Comparison of ENCODE assay signal across 15 cellular contexts in genomic region chr17:15278381-15278780, GRCh38. TPM values are rescaled to one million over a fixed set of nuclear protein-coding genes. Genes with fewer than 3 reads are reported as not detected.
DNase-seq lines count a peak whose midpoint lies in the region; ATAC-seq and TF ChIP-seq lines count a peak whose summit lies in the region.
"Had no signal": no experiment of that assay in that cellular context is flagged by ENCODE, and none has a peak within 500 bp of the region (broad histone marks: within the 10 kb centered on the region; RNA-seq: fewer than 3 reads in every experiment).

No MANE protein-coding gene starts in this region.

- H3K4ac ChIP-seq in mesendoderm (ENCODE audit: low read depth, low read length) = no peak overlapping the region

- H3K4me3 Mint-ChIP-seq in HFFc6 = peak overlapping the region; percentile 85
- H3K4me3 Mint-ChIP-seq: activated CD4-positive, alpha-beta memory T cell treated with anti-CD3 and anti-CD28 coated beads for 36 hours; activated naive CD8-positive, alpha-beta T cell treated with anti-CD3 and anti-CD28 coated beads, Interleukin-2, amount 10 ng/mL, durations not matched to agents 7 days and 5 days; activated T-cell treated with anti-CD3 and anti-CD28 coated beads, Interleukin-2, amount 50 U/mL, for 4 hours had no signal

- no peaks in the 10 kb centered on the region for H3K79me1 ChIP-seq in mesendoderm (ENCODE audit: low read length)

- peaks cover 28% of the 10 kb centered on the region for H3K9me3 Mint-ChIP-seq in HFFc6

- H3K9ac ChIP-seq in mesendoderm (ENCODE audit: low read length) (no peak overlapping the region), subcutaneous abdominal adipose tissue (ENCODE audit: low read length in 5 of 5) (peak overlapping the region in 1 of 5 donors; percentile 11)

- no peak for ATAC-seq in right cardiac atrium
- ATAC-seq: activated T-cell treated with anti-CD3 and anti-CD28 coated beads, Interleukin-2, amount 50 U/mL, for 4 hours; gastroesophageal sphincter had no signal

- H3K36me3 ChIP-seq in brain microvascular endothelial cell (replicated peaks) = no peaks in the 10 kb centered on the region
- no peaks in the 10 kb centered on the region for H3K36me3 ChIP-seq in mesendoderm (ENCODE audit: control insufficient read depth, insufficient read depth, low read length)
- H3K36me3 ChIP-seq in subcutaneous abdominal adipose tissue (ENCODE audit: control insufficient read depth in 5 of 5, insufficient read depth in 5 of 5, low read length in 5 of 5) = no peaks in the 10 kb centered on the region
- H3K36me3 ChIP-seq: gastroesophageal sphincter had no signal

- no peak overlapping the region for H3K56ac ChIP-seq in mesendoderm (ENCODE audit: low read length)

- TF ChIP-seq CTCF in HFFc6 (IDR thresholded peaks at IDR 0.05) (no peak), brain microvascular endothelial cell (IDR thresholded peaks at IDR 0.05; ENCODE audit: low read depth, low read length, missing control alignments) (no peak)

- H2BK15ac ChIP-seq in mesendoderm (replicated peaks; ENCODE audit: low read depth) = no peak overlapping the region

- no peak overlapping the region for H2BK120ac ChIP-seq in mesendoderm (ENCODE audit: low read depth, low read length)

- peaks cover 48% of the 10 kb centered on the region for H3K4me1 Mint-ChIP-seq in HFFc6 (ENCODE audit: low read depth)
- H3K4me1 Mint-ChIP-seq: activated naive CD8-positive, alpha-beta T cell treated with anti-CD3 and anti-CD28 coated beads, Interleukin-2, amount 10 ng/mL, durations not matched to agents 7 days and 5 days had no signal

- no peak overlapping the region for H2BK5ac ChIP-seq in mesendoderm (ENCODE audit: low read length)

- no peak overlapping the region for H3K23ac ChIP-seq in mesendoderm (ENCODE audit: low read length)

- peak overlapping the region; percentile 91 for H3K27ac Mint-ChIP-seq in HFFc6
- H3K27ac Mint-ChIP-seq: activated CD4-positive, alpha-beta memory T cell treated with anti-CD3 and anti-CD28 coated beads for 36 hours; activated naive CD8-positive, alpha-beta T cell treated with anti-CD3 and anti-CD28 coated beads, Interleukin-2, amount 10 ng/mL, durations not matched to agents 7 days and 5 days had no signal

- intact Hi-C loops in right cardiac atrium (cut with DNase I) = no loop called here

- H3K36me3 Mint-ChIP-seq in HFFc6 (ENCODE audit: low read depth) = peaks cover 19% of the 10 kb centered on the region
- H3K36me3 Mint-ChIP-seq: activated CD4-positive, alpha-beta memory T cell treated with anti-CD3 and anti-CD28 coated beads for 36 hours; activated naive CD8-positive, alpha-beta T cell treated with anti-CD3 and anti-CD28 coated beads, Interleukin-2, amount 10 ng/mL, durations not matched to agents 7 days and 5 days had no signal

- H3K79me2 ChIP-seq in mesendoderm (ENCODE audit: control insufficient read depth, insufficient read depth, low read length) = no peaks in the 10 kb centered on the region

- H3K27ac ChIP-seq in brain microvascular endothelial cell (peak overlapping the region; percentile 54), mesendoderm (ENCODE audit: low read depth, low read length) (no peak overlapping the region), subcutaneous abdominal adipose tissue (ENCODE audit: low read depth, low read length) (peak overlapping the region; percentile 71), right cardiac atrium (ENCODE audit: low read length) (no peak overlapping the region)
- H3K27ac ChIP-seq: gastroesophageal sphincter, PC-9 had no signal

- H4K8ac ChIP-seq in mesendoderm (ENCODE audit: low read depth, low read length) = no peak overlapping the region

- DNase-seq in HFFc6 = no peak
- DNase-seq in brain microvascular endothelial cell = no peak
- peak; percentile 32 for DNase-seq in mesendoderm
- no peak for DNase-seq in right cardiac atrium
- no peak for DNase-seq in iPS-NIHi11 (ENCODE audit: low spot score)
- DNase-seq in GDM1 (lab: John Stamatoyannopoulos, UW) = no peak
- DNase-seq: activated CD4-positive, alpha-beta memory T cell treated with anti-CD3 and anti-CD28 coated beads for 36 hours; activated naive CD8-positive, alpha-beta T cell treated with anti-CD3 and anti-CD28 coated beads, Interleukin-2, amount 10 ng/mL, durations not matched to agents 7 days and 5 days; activated T-cell treated with anti-CD3 and anti-CD28 coated beads, Interleukin-2, amount 50 U/mL, for 4 hours; C1 segment of cervical spinal cord; NCI-H2029; NCI-H524 treated with DMSO at 0.1 percent for 48 hours had no signal

- H3K4me1 ChIP-seq in mesendoderm (ENCODE audit: control insufficient read depth, low read depth, low read length) (no peaks in the 10 kb centered on the region), subcutaneous abdominal adipose tissue (ENCODE audit: control insufficient read depth in 5 of 5, insufficient read depth in 5 of 5, low read length in 5 of 5) (peaks cover 0 to 12% (median 5%) of the 10 kb centered on the region in 5 donors), right cardiac atrium (ENCODE audit: control insufficient read depth, insufficient read depth, low read length) (peaks cover 2% of the 10 kb centered on the region)

- H2AK5ac ChIP-seq in mesendoderm (ENCODE audit: low read length) = no peak overlapping the region

- H3K27me3 Mint-ChIP-seq in HFFc6 (ENCODE audit: insufficient read depth) = peaks cover 6% of the 10 kb centered on the region

- H4K5ac ChIP-seq in mesendoderm (ENCODE audit: low read length) = no peak overlapping the region

- H3K18ac ChIP-seq in mesendoderm (ENCODE audit: low read length) = no peak overlapping the region

- no peaks in the 10 kb centered on the region for H3K27me3 ChIP-seq in brain microvascular endothelial cell (replicated peaks)
- H3K27me3 ChIP-seq in mesendoderm (ENCODE audit: insufficient read depth, low read length, poor library complexity) = no peaks in the 10 kb centered on the region
- H3K27me3 ChIP-seq in subcutaneous abdominal adipose tissue (ENCODE audit: control insufficient read depth in 5 of 5, insufficient read depth in 4 of 5, low read length in 5 of 5) = no peaks in the 10 kb centered on the region
- no peaks in the 10 kb centered on the region for H3K27me3 ChIP-seq in right cardiac atrium (ENCODE audit: control insufficient read depth, insufficient read depth)
- H3K27me3 ChIP-seq: gastroesophageal sphincter had no signal

- H3K4me3 ChIP-seq in brain microvascular endothelial cell (ENCODE audit: low read depth, low read length) (no peak overlapping the region), mesendoderm (ENCODE audit: low read length) (no peak overlapping the region), subcutaneous abdominal adipose tissue (ENCODE audit: low read depth in 1 of 5, low read length in 5 of 5) (peak overlapping the region; percentile 13 to 33 (median 28)), right cardiac atrium (ENCODE audit: low read length) (no peak overlapping the region)
- H3K4me3 ChIP-seq: PC-9 had no signal

- H3K9me3 ChIP-seq in subcutaneous abdominal adipose tissue (ENCODE audit: control insufficient read depth in 5 of 5, low read length in 5 of 5) = peaks cover 0 to 9% (median 0%) of the 10 kb centered on the region in 5 donors
- no peaks in the 10 kb centered on the region for H3K9me3 ChIP-seq in right cardiac atrium (ENCODE audit: control insufficient read depth, low read length)
- H3K9me3 ChIP-seq: gastroesophageal sphincter had no signal

- no peak overlapping the region for H3K4me2 ChIP-seq in mesendoderm (ENCODE audit: low read length)
- H3K4me2 ChIP-seq: PC-9 had no signal

- in situ Hi-C loops in brain microvascular endothelial cell (cut with HindIII; ENCODE audit: low pct_ligation_motif_present, low sequenced_read_pairs) = loop anchor here (25.0 kb wide), 1 partner anchor 209 kb away; no protein-coding TSS in a partner anchor

- WGBS in mesendoderm (ENCODE audit: extremely low coverage, insufficient coverage, low lambda C conversion rate) = no CpG with 5 or more reads among the region's 6 CpGs
- WGBS in right cardiac atrium = 56% methylated on average over 6 of the region's 6 CpGs

RNA-seq across cellular contexts. Expression of gene PMP22, which starts 13.3 kb away (rescaled TPM):
- total RNA-seq in HFFc6 (2021; fragmentation: NEBNext Ultra II Directional; extraction: Animal tissue kit (Norgen Biotek cat#: 25700)) = 10 to 100 TPM; 28.0 to 42.9 (median 34.0) TPM
- polyA plus RNA-seq in mesendoderm (2013, experiment 1 of 2) = 3.7 TPM
- 3.4 TPM for polyA plus RNA-seq in mesendoderm (2013, experiment 2 of 2)
- 100 to 1,000 TPM; 116 to 137 (median 123) TPM for total RNA-seq in right cardiac atrium
- 127 TPM for polyA plus RNA-seq in right cardiac atrium
- total RNA-seq: activated CD4-positive, alpha-beta memory T cell treated with anti-CD3 and anti-CD28 coated beads for 36 hours had no signal

Comparison
In these comparisons a context has a peak if more than half of its experiments do, and no peak if none do; other contexts are left out.
1. H3K27ac ChIP-seq: peak in brain microvascular endothelial cell (single experiment) and subcutaneous abdominal adipose tissue (single experiment); none in mesendoderm (single experiment) and right cardiac atrium (single experiment).
2. H3K4me3 ChIP-seq: peak in subcutaneous abdominal adipose tissue (5 of 5); none in brain microvascular endothelial cell (single experiment), mesendoderm (single experiment) and right cardiac atrium (single experiment).